Comparison of ENCODE assay signal across 8 cellular contexts in genomic region chr2:170827841-170828532, GRCh38. TPM values are rescaled to one million over a fixed set of nuclear protein-coding genes. Genes with fewer than 3 reads are reported as not detected.
"Had no signal": no experiment of that assay in that cellular context is flagged by ENCODE, and none has a peak within 500 bp of the region (broad histone marks: within the 10 kb centered on the region; RNA-seq: fewer than 3 reads in every experiment).

No MANE protein-coding gene starts in this region.

- DNase-seq: H7, IMR-90, KBM-7 had no signal

- H3K9me3 ChIP-seq: HAP-1 had no signal

- H3K36me3 ChIP-seq: HAP-1 had no signal

- H3K9ac ChIP-seq: KMS-11 had no signal

- H3K4me2 ChIP-seq: GM23338, KMS-11 had no signal

- H2AFZ ChIP-seq: GM23338 had no signal

- H3K4me1 ChIP-seq: HAP-1 had no signal

- H3K4me3 ChIP-seq: GM23338, HAP-1 had no signal

- H3K27ac ChIP-seq: HL-60, KMS-11 had no signal

RNA-seq across cellular contexts. Expression of gene GAD1, which starts 11.3 kb away (rescaled TPM):
- total RNA-seq: IMR-90 had no signal
- polyA plus RNA-seq: IMR-90 had no signal

RNA-seq across cellular contexts. Expression of gene ERICH2, which starts 57.8 kb away (rescaled TPM):
- total RNA-seq: GM23338, H7, HT1080, IMR-90 had no signal
- polyA plus RNA-seq: IMR-90 had no signal
